1 cellular context compared by ENCODE assay signal in genomic region chr2:25132296-25132630, GRCh38.
A peak's percentile ranks its signal among the peaks of the same experiment; 100 is the strongest.
TF ChIP-seq lines count a peak whose summit lies in the region.

No MANE protein-coding gene starts in this region.

TF ChIP-seq in H1, 55 proteins besides CTCF, POLR2A, EP300 and RAD21:
- 0 out of 2 replicates have a peak, but pooled peaks have one; percentile 16 for TF ChIP-seq SUZ12 (IDR thresholded peaks at IDR 0.05; ENCODE audit: low read length)
- TF ChIP-seq ATF2 (IDR thresholded peaks at IDR 0.05; ENCODE audit: low read length), result no peak
- 0 out of 4 replicates have a peak, but pooled peaks of 1 of the 2 experiments have one; percentile 35 for TF ChIP-seq SIN3A (conservative IDR thresholded peaks at IDR 0.05 in 1 of 2, IDR thresholded peaks at IDR 0.05 in 1 of 2; ENCODE audit: low read depth in 1 of 2, low read length in 2 of 2)
- TF ChIP-seq ASH2L (IDR thresholded peaks at IDR 0.05; ENCODE audit: low read length), result peak; percentile 15
- no peak for TF ChIP-seq ATF3 (IDR thresholded peaks at IDR 0.05; ENCODE audit: insufficient read depth, low read depth, low read length)
- TF ChIP-seq GTF2F1 (IDR thresholded peaks at IDR 0.05; ENCODE audit: borderline replicate concordance, low read depth, low read length), result no peak
